Comparison of ENCODE assay signal across 9 cellular contexts in the genomic region with DNA sequence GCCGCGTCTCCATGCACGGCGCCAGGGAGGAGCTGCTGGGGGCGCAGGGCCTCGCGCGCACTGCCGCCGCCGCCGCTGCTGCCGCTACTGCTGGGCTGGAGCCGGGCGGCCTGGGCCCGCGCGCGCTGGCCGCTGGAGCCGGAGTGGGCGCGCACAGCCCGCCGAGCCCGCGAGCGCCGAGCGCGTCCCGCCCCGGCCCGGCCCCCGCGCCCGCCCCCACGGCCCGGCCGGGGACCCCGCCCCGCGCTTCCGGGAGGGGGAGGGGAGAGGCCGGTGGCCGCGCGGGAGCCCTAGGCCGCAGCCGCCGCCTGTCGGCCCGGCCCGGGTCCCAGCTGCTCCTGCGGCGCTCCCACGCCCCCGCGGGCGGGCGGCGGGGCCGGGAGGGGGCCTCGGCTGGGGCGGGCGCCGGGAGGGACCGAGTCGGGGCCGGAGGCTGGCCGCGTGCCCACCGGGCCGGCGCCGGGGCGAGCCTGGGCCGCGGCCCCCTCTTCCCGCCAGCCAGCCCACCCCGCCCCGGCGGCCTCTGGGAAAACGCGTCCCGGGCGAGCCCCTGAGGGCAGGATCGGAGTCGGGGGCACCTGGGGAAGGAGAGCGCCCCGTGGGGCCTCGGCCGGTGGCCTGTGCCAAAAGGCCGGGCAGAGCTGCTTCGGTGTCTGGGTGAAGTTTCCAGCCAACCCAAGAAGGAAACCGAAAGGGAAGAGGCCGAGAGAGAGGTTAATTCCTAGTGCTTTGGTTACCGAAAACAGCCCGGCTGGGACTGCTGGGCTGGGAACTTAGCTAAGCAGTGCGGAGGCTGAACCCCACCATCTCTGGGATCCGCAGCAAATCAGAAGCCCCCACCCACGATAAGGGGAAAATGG. TPM values are rescaled to one million over a fixed set of nuclear protein-coding genes. Genes with fewer than 3 reads are reported as not detected.
DNase-seq lines count a peak whose midpoint lies in the region; ATAC-seq, FAIRE-seq and TF ChIP-seq lines count a peak whose summit lies in the region.
"Had no signal": no experiment of that assay in that cellular context is flagged by ENCODE, and none has a peak within 500 bp of the region (broad histone marks: within the 10 kb centered on the region; RNA-seq: fewer than 3 reads in every experiment).

Gene STK24 (minus strand): TSS at position 145 of the 860 bp plus-strand sequence. CDS start 321 bp downstream, outside the sequence.

- peak within 1 kb of the TSS; percentile 80 for H3K4me3 ChIP-seq in AG04450 (ENCODE audit: low read depth, low read length)

- peak; percentile 54 for ATAC-seq in HG02938 (IDR thresholded peaks at IDR 0.05; ENCODE audit: unreplicated experiment)
- ATAC-seq in activated CD8-positive, alpha-beta T cell treated with anti-CD3 and anti-CD28 coated beads, Interleukin-2, amount 10 ng/mL, durations not matched to agents 7 days and 5 days: peak; percentile 74

- peak within 1 kb of the TSS; percentile 88 for H3K27ac Mint-ChIP-seq in activated CD8-positive, alpha-beta T cell treated with anti-CD3 and anti-CD28 coated beads, Interleukin-2, amount 10 ng/mL, durations not matched to agents 7 days and 5 days

- POLR2A ChIA-PET in AG04450 (lab: Yijun Ruan, JAX): interaction anchor here (0.7 to 2.4 kb wide), 8 partner anchors 28 to 124 kb away, joined by 3 to 8 read pairs (median 4); no protein-coding TSS in a partner anchor
- POLR2A ChIA-PET in activated CD8-positive, alpha-beta T cell treated with anti-CD3 and anti-CD28 coated beads, Interleukin-2, amount 10 ng/mL, durations not matched to agents 7 days and 5 days (lab: Charles Lee): interaction anchor here (0.6 to 3.5 kb wide), 7 partner anchors 14 to 337 kb away, joined by 3 to 20 read pairs (median 3); no protein-coding TSS in a partner anchor

- peak; percentile 43 for DNase-seq in AG04450 (ENCODE audit: low read depth, low spot score)
- DNase-seq in GM18507 (ENCODE audit: extremely low spot score, insufficient read length, low read depth): peak; percentile 61
- peak; percentile 21 for DNase-seq in NCI-H510A treated with DMSO at 0.1 percent for 48 hours (lab: John Stamatoyannopoulos, UW)
- DNase-seq in activated CD8-positive, alpha-beta T cell treated with anti-CD3 and anti-CD28 coated beads, Interleukin-2, amount 10 ng/mL, durations not matched to agents 7 days and 5 days: peak; percentile 63
- peak; percentile 31 for DNase-seq in effector CD8-positive, alpha-beta T cell (lab: John Stamatoyannopoulos, UW)
- peak; percentile 81 to 83 for DNase-seq in lung microvascular endothelial cell (ENCODE audit: low read depth in 2 of 2)
- peak; percentile 51 to 62 for DNase-seq in stimulated activated CD8-positive, alpha-beta memory T cell treated with anti-CD3 and anti-CD28 coated beads, Interleukin-15, amount 100 ng/mL, for 48 hours (ENCODE audit: low read depth in 2 of 2)

- CTCF ChIA-PET in AG04450 (lab: Charles Lee): no interaction called here
- CTCF ChIA-PET in activated CD8-positive, alpha-beta T cell treated with anti-CD3 and anti-CD28 coated beads, Interleukin-2, amount 10 ng/mL, durations not matched to agents 7 days and 5 days (lab: Charles Lee): interaction anchor here (0.8 to 1.3 kb wide), 5 partner anchors 74 to 132 kb away, joined by 3 to 5 read pairs (median 3); no protein-coding TSS in a partner anchor

- peak; percentile 74 for FAIRE-seq in GM18507 (lab: Jason Lieb, UNC)
- FAIRE-seq: TTC549 had no signal

- peaks cover 31% of the 10 kb centered on the region for H3K36me3 Mint-ChIP-seq in activated CD8-positive, alpha-beta T cell treated with anti-CD3 and anti-CD28 coated beads, Interleukin-2, amount 10 ng/mL, durations not matched to agents 7 days and 5 days (ENCODE audit: low read depth)

- peaks cover 43% of the 10 kb centered on the region for H3K4me1 Mint-ChIP-seq in activated CD8-positive, alpha-beta T cell treated with anti-CD3 and anti-CD28 coated beads, Interleukin-2, amount 10 ng/mL, durations not matched to agents 7 days and 5 days (ENCODE audit: low read depth)

- H3K9me3 ChIP-seq in AG04450 (ENCODE audit: control insufficient read depth, insufficient read depth, low read length): no peaks in the 10 kb centered on the region

- H3K27me3 ChIP-seq in AG04450 (ENCODE audit: control insufficient read depth, insufficient read depth, low read length): no peaks in the 10 kb centered on the region

- H3K27ac ChIP-seq in AG04450 (ENCODE audit: low read depth, low read length): peak within 1 kb of the TSS; percentile 94

- H3K4me3 Mint-ChIP-seq in activated CD8-positive, alpha-beta T cell treated with anti-CD3 and anti-CD28 coated beads, Interleukin-2, amount 10 ng/mL, durations not matched to agents 7 days and 5 days: peak within 1 kb of the TSS; percentile 86

- TF ChIP-seq CTCF in AG04450 (IDR thresholded peaks at IDR 0.05; ENCODE audit: low read depth, low read length): no peak

- H3K27me3 Mint-ChIP-seq in activated CD8-positive, alpha-beta T cell treated with anti-CD3 and anti-CD28 coated beads, Interleukin-2, amount 10 ng/mL, durations not matched to agents 7 days and 5 days (ENCODE audit: low read depth): no peaks in the 10 kb centered on the region

- H3K9me3 Mint-ChIP-seq in activated CD8-positive, alpha-beta T cell treated with anti-CD3 and anti-CD28 coated beads, Interleukin-2, amount 10 ng/mL, durations not matched to agents 7 days and 5 days (ENCODE audit: insufficient read depth): no peaks in the 10 kb centered on the region

RNA-seq across cellular contexts. Expression of gene STK24, which starts in this region (rescaled TPM):
- 44.0 and 46.2 TPM in 2 replicates for polyA plus RNA-seq in AG04450 (2011; rRNA removed)
- 25.3 and 31.6 TPM in 2 replicates for polyA minus RNA-seq in AG04450 (2011; rRNA and poly(A)+ RNA removed)
- 100 to 1,000 TPM; 140 to 151 TPM for total RNA-seq in activated CD8-positive, alpha-beta T cell treated with anti-CD3 and anti-CD28 coated beads, Interleukin-2, amount 10 ng/mL, durations not matched to agents 7 days and 5 days
- total RNA-seq in lung microvascular endothelial cell: 23.2 and 27.7 TPM in 2 replicates

Comparison
In these comparisons a context has a peak if more than half of its experiments do, and no peak if none do; other contexts are left out.
1. Peak in every context shown above with its lines: DNase-seq, ATAC-seq, H3K4me3 ChIP-seq and H3K27ac ChIP-seq.
2. DNase-seq: peak in every context shown above with its lines; median percentile 82 in lung microvascular endothelial cell; 63 in activated CD8-positive, alpha-beta T cell treated with anti-CD3 and anti-CD28 coated beads, Interleukin-2, amount 10 ng/mL, durations not matched to agents 7 days and 5 days; 61 in GM18507; 56 in stimulated activated CD8-positive, alpha-beta memory T cell treated with anti-CD3 and anti-CD28 coated beads, Interleukin-15, amount 100 ng/mL, for 48 hours; 43 in AG04450; 31 in effector CD8-positive, alpha-beta T cell; 21 in NCI-H510A treated with DMSO at 0.1 percent for 48 hours.